8 cellular contexts compared by ENCODE assay signal in the genomic region with DNA sequence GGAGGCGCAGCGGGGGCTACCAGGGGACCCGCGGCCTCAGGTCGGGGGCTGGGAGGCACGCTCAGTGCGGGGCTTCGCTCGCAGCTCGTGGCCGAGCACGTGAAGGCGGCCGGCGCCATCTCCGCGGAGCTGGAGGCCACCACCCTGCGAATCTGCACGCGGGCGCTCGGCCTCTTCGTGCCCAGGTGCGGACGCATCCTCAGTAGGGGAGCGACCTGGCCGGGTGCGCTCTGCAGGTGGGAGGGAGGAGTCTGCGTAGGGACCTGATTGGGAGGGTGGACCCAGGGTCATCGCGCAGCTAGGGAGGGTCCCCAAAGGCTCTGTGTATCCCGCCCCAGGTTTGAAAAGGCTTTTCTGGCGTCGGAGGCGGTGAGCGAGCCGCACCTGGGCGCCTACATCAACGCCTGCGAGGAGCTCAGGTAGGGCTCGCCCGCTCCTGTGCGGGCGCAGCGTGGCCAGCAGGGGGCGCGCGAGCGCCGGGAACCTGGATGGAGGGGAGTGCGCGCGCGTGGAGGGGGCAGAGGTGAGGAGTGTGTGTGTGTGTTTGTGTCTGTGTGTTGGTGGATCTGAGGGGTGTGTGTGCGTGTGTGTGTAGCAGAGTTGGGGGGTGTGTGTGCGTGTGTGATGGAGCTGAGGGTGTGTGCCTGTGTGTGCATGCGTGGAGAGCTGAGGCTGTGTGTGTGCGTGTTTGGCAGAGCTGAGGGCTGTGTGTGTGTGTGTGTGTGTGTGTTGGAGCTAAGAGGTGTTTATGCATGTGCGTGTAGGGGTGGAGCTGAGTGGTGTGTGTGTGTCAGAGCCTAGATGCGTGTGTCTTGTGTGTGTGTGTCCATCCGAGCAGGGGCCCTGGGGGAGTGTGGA. TPM values are rescaled to one million over a fixed set of nuclear protein-coding genes. Genes with fewer than 3 reads are reported as not detected.
DNase-seq lines count a peak whose midpoint lies in the region; TF ChIP-seq lines count a peak whose summit lies in the region.

No MANE protein-coding gene starts in this region.

- DNase-seq in NCI-H82 (lab: John Stamatoyannopoulos, UW) (peak; percentile 67), NCI-H82 treated with DMSO at 0.1 percent for 48 hours (lab: John Stamatoyannopoulos, UW; ENCODE audit: unreplicated experiment) (no peak), LHCN-M2 (ENCODE audit: low read depth) (peak; percentile 36), T-helper 9 cell (peak; percentile 72), astrocyte of the cerebellum (ENCODE audit: low read depth) (no peak), OCI-M2 (lab: John Stamatoyannopoulos, UW; ENCODE audit: unreplicated experiment) (no peak)
- peak; percentile 30 to 61 for DNase-seq in stimulated activated CD4-positive, alpha-beta T cell treated with anti-CD3 and anti-CD28 coated beads, Interleukin-15, amount 100 ng/mL, for 48 hours (ENCODE audit: low read depth in 2 of 2)

- H3K9me3 ChIP-seq in iPS-18c (ENCODE audit: control insufficient read depth, insufficient read depth, low read length) = peaks cover 2% of the 10 kb centered on the region

- in situ Hi-C loops in astrocyte of the cerebellum (cut with HindIII; ENCODE audit: low sequenced_read_pairs) = no loop called here

- H3K4me3 ChIP-seq in astrocyte of the cerebellum (ENCODE audit: low read depth, low read length) (no peak overlapping the region), iPS-18c (ENCODE audit: insufficient read depth, low read depth, low read length) (0 out of 2 replicates have a peak overlapping the region, but pooled peaks have one; percentile 1)

- peak; percentile 96 for TF ChIP-seq CTCF in astrocyte of the cerebellum (IDR thresholded peaks at IDR 0.05; ENCODE audit: low read depth, low read length, missing control alignments)

RNA-seq across cellular contexts. Expression of gene EXOC3L4, which starts 10.4 kb away (rescaled TPM):
- 0.40 and 1.3 TPM in 2 replicates for total RNA-seq in LHCN-M2 (2014; rRNA removed)
- 0.19 TPM for polyA plus RNA-seq in LHCN-M2 (2012)

RNA-seq across cellular contexts. Expression of gene TNFAIP2, which starts 18.4 kb away (rescaled TPM):
- total RNA-seq in LHCN-M2 (2014; rRNA removed) = 9.4 and 21.0 TPM in 2 replicates
- 5.3 TPM for polyA plus RNA-seq in LHCN-M2 (2012)

RNA-seq across cellular contexts. Expression of gene LBHD2, which starts 20.9 kb away (rescaled TPM):
- not detected in 2 replicates for total RNA-seq in LHCN-M2 (2014; rRNA removed)
- polyA plus RNA-seq in LHCN-M2 (2012) = not detected

RNA-seq across cellular contexts. Expression of gene CDC42BPB, which starts 47.5 kb away (rescaled TPM):
- 56.6 and 59.5 TPM in 2 replicates for total RNA-seq in LHCN-M2 (2014; rRNA removed)
- polyA plus RNA-seq in LHCN-M2 (2012) = 50.1 TPM

Comparison
In these comparisons a context has a peak if more than half of its experiments do, and no peak if none do; other contexts are left out.
1. DNase-seq: peak in NCI-H82 (single experiment), LHCN-M2 (single experiment), T-helper 9 cell (single experiment) and stimulated activated CD4-positive, alpha-beta T cell treated with anti-CD3 and anti-CD28 coated beads, Interleukin-15, amount 100 ng/mL, for 48 hours (2 of 2); none in NCI-H82 treated with DMSO at 0.1 percent for 48 hours (single experiment), astrocyte of the cerebellum (single experiment) and OCI-M2 (single experiment).